ENCODE assay signal across 2 cellular contexts in genomic region chr17:79086609-79087427, GRCh38.
A peak's percentile ranks its signal among the peaks of the same experiment; 100 is the strongest.
TF ChIP-seq lines count a peak whose summit lies in the region.

No MANE protein-coding gene starts in this region.

TF ChIP-seq in HCT116, 20 proteins besides CTCF, POLR2A, EP300 and RAD21:
- TF ChIP-seq ZNF274 (IDR thresholded peaks at IDR 0.05; ENCODE audit: low read depth, low read length): no peak
- no peak for TF ChIP-seq EGR1 (IDR thresholded peaks at IDR 0.05; ENCODE audit: low read depth)
- TF ChIP-seq EZH2 (IDR thresholded peaks at IDR 0.05): no peak
- TF ChIP-seq MAX (IDR thresholded peaks at IDR 0.05): no peak
- TF ChIP-seq ATF3 (IDR thresholded peaks at IDR 0.05): no peak
- no peak for TF ChIP-seq SIN3A (IDR thresholded peaks at IDR 0.05; ENCODE audit: low read depth)
- TF ChIP-seq POLR2AphosphoS5 (IDR thresholded peaks at IDR 0.05; ENCODE audit: low read depth, low read length): no peak
- no peak for TF ChIP-seq CBX3 (IDR thresholded peaks at IDR 0.05; ENCODE audit: low read depth)
- TF ChIP-seq ZFX (IDR thresholded peaks at IDR 0.05): no peak
- no peak for TF ChIP-seq ZBTB33 (IDR thresholded peaks at IDR 0.05; ENCODE audit: extremely low read depth, insufficient replicate concordance, low read length)
- TF ChIP-seq EZH2phosphoT487 (IDR thresholded peaks at IDR 0.05; ENCODE audit: borderline replicate concordance): no peak

TF ChIP-seq in HepG2, 621 proteins besides CTCF, POLR2A, EP300 and RAD21:
- peak; percentile 11; the same call in 1 of the 2 replicates for TF ChIP-seq ZNF788 (CRISPR knock-in tag; IDR thresholded peaks at IDR 0.05; ENCODE audit: borderline replicate concordance)
- TF ChIP-seq ZNF276 (CRISPR knock-in tag; IDR thresholded peaks at IDR 0.05; ENCODE audit: low read depth): no peak
